In genomic region chr2:173161040-173161439, GRCh38 we compare ENCODE assay signal across 19 cellular contexts.
DNase-seq lines count a peak whose midpoint lies in the region; ATAC-seq and TF ChIP-seq lines count a peak whose summit lies in the region.
"Had no signal": no experiment of that assay in that cellular context is flagged by ENCODE, and none has a peak within 500 bp of the region (broad histone marks: within the 10 kb centered on the region; RNA-seq: fewer than 3 reads in every experiment).

No MANE protein-coding gene starts in this region.

- H3K4me1 ChIP-seq in breast epithelium (no peaks in the 10 kb centered on the region), neural progenitor cell (no peaks in the 10 kb centered on the region), upper lobe of left lung (peaks cover 18 to 34% (median 21%) of the 10 kb centered on the region in 4 donors)

- BruUV-seq in MCF 10A (replicated peaks; lab: Mats Ljungman, UMichigan) = no TSS peak

- H3K36me3 Mint-ChIP-seq in MCF 10A (ENCODE audit: insufficient read depth, unreplicated experiment) = peaks cover 61% of the 10 kb centered on the region
- peaks cover 8% of the 10 kb centered on the region for H3K36me3 Mint-ChIP-seq in neural progenitor cell
- no peaks in the 10 kb centered on the region for H3K36me3 Mint-ChIP-seq in activated T-cell treated with anti-CD3 and anti-CD28 coated beads, Interleukin-2, amount 50 U/mL, for 4 hours (ENCODE audit: insufficient read depth)
- H3K36me3 Mint-ChIP-seq: activated naive CD8-positive, alpha-beta T cell; CD4-positive, CD25-positive, alpha-beta regulatory T cell; stimulated activated effector memory CD8-positive, alpha-beta T cell treated with anti-CD3 and anti-CD28 coated beads, Interleukin-12 subunit alpha, Interleukin-12 subunit beta, amount 100 ng/mL, for 72 hours had no signal

- H3K27ac ChIP-seq in breast epithelium = peak overlapping the region in 1 of 2 donors; percentile 62
- no peak overlapping the region for H3K27ac ChIP-seq in neural progenitor cell
- peak overlapping the region; percentile 54 to 83 (median 72) for H3K27ac ChIP-seq in upper lobe of left lung
- H3K27ac ChIP-seq: 22Rv1 had no signal

- H3K4me3 Mint-ChIP-seq in MCF 10A (ENCODE audit: unreplicated experiment) (peak overlapping the region; percentile 68), neural progenitor cell (no peak overlapping the region)
- H3K4me3 Mint-ChIP-seq in activated T-cell treated with anti-CD3 and anti-CD28 coated beads, Interleukin-2, amount 50 U/mL, for 4 hours = no peak overlapping the region
- H3K4me3 Mint-ChIP-seq: activated naive CD8-positive, alpha-beta T cell; CD4-positive, CD25-positive, alpha-beta regulatory T cell; naive thymus-derived CD4-positive, alpha-beta T cell; stimulated activated effector memory CD8-positive, alpha-beta T cell treated with anti-CD3 and anti-CD28 coated beads, Interleukin-12 subunit alpha, Interleukin-12 subunit beta, amount 100 ng/mL, for 72 hours; T-helper 17 cell had no signal

- ATAC-seq in upper lobe of left lung (ENCODE audit: low FRiP score in 2 of 2) = no peak
- no peak for ATAC-seq in activated T-cell treated with anti-CD3 and anti-CD28 coated beads, Interleukin-2, amount 50 U/mL, for 4 hours
- ATAC-seq: naive thymus-derived CD4-positive, alpha-beta T cell; stimulated activated effector memory CD8-positive, alpha-beta T cell treated with anti-CD3 and anti-CD28 coated beads, Interleukin-12 subunit alpha, Interleukin-12 subunit beta, amount 100 ng/mL, for 72 hours; T-helper 17 cell had no signal

- 53 to 57% methylated on average over 4 of the region's 4 CpGs for whole genome bisulfite sequencing in upper lobe of left lung, 2 donors

- no peaks in the 10 kb centered on the region for H4K20me1 ChIP-seq in neural progenitor cell (ENCODE audit: low read depth)

- no peak overlapping the region for H2AFZ ChIP-seq in neural progenitor cell (replicated peaks)

- H3K27ac Mint-ChIP-seq in MCF 10A (ENCODE audit: low read depth, unreplicated experiment) (peak overlapping the region; percentile 93), neural progenitor cell (peak overlapping the region; percentile 17)
- H3K27ac Mint-ChIP-seq: activated naive CD8-positive, alpha-beta T cell; CD4-positive, CD25-positive, alpha-beta regulatory T cell; naive thymus-derived CD4-positive, alpha-beta T cell; stimulated activated effector memory CD8-positive, alpha-beta T cell treated with anti-CD3 and anti-CD28 coated beads, Interleukin-12 subunit alpha, Interleukin-12 subunit beta, amount 100 ng/mL, for 72 hours; T-helper 17 cell had no signal

- H3K27me3 ChIP-seq in breast epithelium = no peaks in the 10 kb centered on the region
- no peaks in the 10 kb centered on the region for H3K27me3 ChIP-seq in neural progenitor cell
- H3K27me3 ChIP-seq in upper lobe of left lung = no peaks in the 10 kb centered on the region

- no peak for TF ChIP-seq POLR2A in breast epithelium (IDR thresholded peaks at IDR 0.05)
- TF ChIP-seq POLR2A in upper lobe of left lung (IDR thresholded peaks at IDR 0.05) = no peak

- TF ChIP-seq CTCF in MCF 10A (IDR thresholded peaks at IDR 0.05; ENCODE audit: unreplicated experiment) (no peak), breast epithelium (IDR thresholded peaks at IDR 0.05) (no peak), neural progenitor cell (IDR thresholded peaks at IDR 0.05) (no peak), upper lobe of left lung (IDR thresholded peaks at IDR 0.05) (no peak)

- H3K9me3 ChIP-seq in breast epithelium (no peaks in the 10 kb centered on the region), neural progenitor cell (ENCODE audit: low read depth) (no peaks in the 10 kb centered on the region), upper lobe of left lung (no peaks in the 10 kb centered on the region)

- DNase-seq in MCF 10A (ENCODE audit: unreplicated experiment) = peak; percentile 45
- no peak for DNase-seq in breast epithelium (ENCODE audit: low spot score in 2 of 2)
- peak; percentile 26 for DNase-seq in fibroblast of gingiva (ENCODE audit: low read depth)
- DNase-seq in neural progenitor cell (ENCODE audit: low spot score) = no peak
- no peak for DNase-seq in upper lobe of left lung
- DNase-seq in activated T-cell treated with anti-CD3 and anti-CD28 coated beads for 4 hours = no peak
- DNase-seq in GM03348 (ENCODE audit: low spot score) = no peak
- no peak for DNase-seq in activated T-cell treated with anti-CD3 and anti-CD28 coated beads, Interleukin-2, amount 50 U/mL, for 4 hours
- DNase-seq: CD4-positive, CD25-positive, alpha-beta regulatory T cell; DMS79; naive thymus-derived CD4-positive, alpha-beta T cell; NCI-H2107; NCI-H748 treated with DMSO at 0.1 percent for 48 hours; retina; RPMI8226; T-helper 17 cell had no signal

- TF ChIP-seq EP300 in upper lobe of left lung (IDR thresholded peaks at IDR 0.05) = no peak

- CTCF ChIA-PET in MCF 10A (lab: Yijun Ruan, JAX) = interaction anchor here (1.3 kb wide), 1 partner anchor 50 kb away, joined by 3 read pairs; no protein-coding TSS in a partner anchor

- H3K36me3 ChIP-seq in breast epithelium (no peaks in the 10 kb centered on the region), neural progenitor cell (no peaks in the 10 kb centered on the region), upper lobe of left lung (no peaks in the 10 kb centered on the region)

- no peak overlapping the region for H3K4me2 ChIP-seq in neural progenitor cell

- H3K27me3 Mint-ChIP-seq in MCF 10A (ENCODE audit: insufficient read depth, unreplicated experiment) (no peaks in the 10 kb centered on the region), neural progenitor cell (ENCODE audit: insufficient read depth, low read depth) (no peaks in the 10 kb centered on the region)
- no peaks in the 10 kb centered on the region for H3K27me3 Mint-ChIP-seq in activated T-cell treated with anti-CD3 and anti-CD28 coated beads, Interleukin-2, amount 50 U/mL, for 4 hours (ENCODE audit: low read depth)
- H3K27me3 Mint-ChIP-seq: CD4-positive, CD25-positive, alpha-beta regulatory T cell; T-helper 17 cell had no signal

- H3F3A ChIP-seq in neural progenitor cell (ENCODE audit: low read depth) = no peaks in the 10 kb centered on the region

- POLR2A ChIA-PET in MCF 10A (lab: Yijun Ruan, JAX) = interaction anchor here (0.6 to 10.3 kb wide), 12 partner anchors 9 to 83 kb away, joined by 3 to 134 read pairs (median 7); partner anchors contain the start of gene MAP3K20

- no peaks in the 10 kb centered on the region for H3K9me3 Mint-ChIP-seq in MCF 10A (ENCODE audit: unreplicated experiment)
- peaks cover 6% of the 10 kb centered on the region for H3K9me3 Mint-ChIP-seq in neural progenitor cell
- H3K9me3 Mint-ChIP-seq in activated T-cell treated with anti-CD3 and anti-CD28 coated beads, Interleukin-2, amount 50 U/mL, for 4 hours = peaks cover 7% of the 10 kb centered on the region
- H3K9me3 Mint-ChIP-seq: stimulated activated effector memory CD8-positive, alpha-beta T cell treated with anti-CD3 and anti-CD28 coated beads, Interleukin-12 subunit alpha, Interleukin-12 subunit beta, amount 100 ng/mL, for 72 hours had no signal

- intact Hi-C loops in MCF 10A (cut with micrococcal nuclease) = no loop called here
- intact Hi-C loops in breast epithelium (cut with DNase I; ENCODE audit: low total_unique reads) = no loop called here

- H3K4me3 ChIP-seq in breast epithelium (no peak overlapping the region), neural progenitor cell (no peak overlapping the region), upper lobe of left lung (no peak overlapping the region)

- H3K4me1 Mint-ChIP-seq in MCF 10A (ENCODE audit: insufficient read depth, unreplicated experiment) (peaks cover 50% of the 10 kb centered on the region), neural progenitor cell (peaks cover 22% of the 10 kb centered on the region)
- no peaks in the 10 kb centered on the region for H3K4me1 Mint-ChIP-seq in activated T-cell treated with anti-CD3 and anti-CD28 coated beads, Interleukin-2, amount 50 U/mL, for 4 hours (ENCODE audit: low read depth)
- H3K4me1 Mint-ChIP-seq: CD4-positive, CD25-positive, alpha-beta regulatory T cell; naive thymus-derived CD4-positive, alpha-beta T cell; stimulated activated effector memory CD8-positive, alpha-beta T cell treated with anti-CD3 and anti-CD28 coated beads, Interleukin-12 subunit alpha, Interleukin-12 subunit beta, amount 100 ng/mL, for 72 hours; T-helper 17 cell had no signal

- H3K79me2 ChIP-seq in neural progenitor cell (ENCODE audit: low read depth) = no peaks in the 10 kb centered on the region

- H3K9ac ChIP-seq in neural progenitor cell = no peak overlapping the region

Comparison
In these comparisons a context has a peak if more than half of its experiments do, and no peak if none do; other contexts are left out.
1. DNase-seq: peak in MCF 10A (single experiment) and fibroblast of gingiva (single experiment); none in breast epithelium (0 of 2), neural progenitor cell (single experiment), upper lobe of left lung (0 of 2), activated T-cell treated with anti-CD3 and anti-CD28 coated beads for 4 hours (single experiment), GM03348 (single experiment) and activated T-cell treated with anti-CD3 and anti-CD28 coated beads, Interleukin-2, amount 50 U/mL, for 4 hours (single experiment).